1 cellular context compared by ENCODE assay signal in genomic region chr1:145985502-145986439, GRCh38.
A peak's percentile ranks its signal among the peaks of the same experiment; 100 is the strongest.
TF ChIP-seq lines count a peak whose summit lies in the region.

No MANE protein-coding gene starts in this region.

TF ChIP-seq in K562, 482 proteins besides CTCF, POLR2A, EP300 and RAD21 (continued from another document and continues in another):
- no peak for TF ChIP-seq ATF3 (IDR thresholded peaks at IDR 0.05)
- no peak for TF ChIP-seq ATF3 (CRISPR knock-in tag; conservative IDR thresholded peaks at IDR 0.05)
- no peak for TF ChIP-seq ZNF134 (CRISPR knock-in tag; conservative IDR thresholded peaks at IDR 0.05)
- no peak for TF ChIP-seq NR2C2 (CRISPR knock-in tag; IDR thresholded peaks at IDR 0.05)
- peak; percentile 61 for TF ChIP-seq NR2C2 (tag; IDR thresholded peaks at IDR 0.05)
- peak; percentile 39; the same call in 1 of the 2 replicates for TF ChIP-seq HDGF (IDR thresholded peaks at IDR 0.05)
- TF ChIP-seq JUN (IDR thresholded peaks at IDR 0.05; ENCODE audit: borderline replicate concordance, low read depth, low read length) = no peak
- no peak for TF ChIP-seq JUN (CRISPR knock-in tag; IDR thresholded peaks at IDR 0.05; ENCODE audit: borderline replicate concordance)
- TF ChIP-seq THRB (CRISPR knock-in tag; conservative IDR thresholded peaks at IDR 0.05) = no peak
- 0 out of 2 replicates have a peak, but pooled peaks have one; percentile 41 for TF ChIP-seq ZNF76 (CRISPR knock-in tag; IDR thresholded peaks at IDR 0.05; ENCODE audit: borderline replicate concordance)
- no peak for TF ChIP-seq ELK3 (CRISPR knock-in tag; IDR thresholded peaks at IDR 0.05)
- no peak for TF ChIP-seq ZNF780A (CRISPR knock-in tag; IDR thresholded peaks at IDR 0.05)
- TF ChIP-seq RFX5 (IDR thresholded peaks at IDR 0.05; ENCODE audit: low read depth, low read length) = no peak
- no peak for TF ChIP-seq ZNF184 (CRISPR knock-in tag; IDR thresholded peaks at IDR 0.05)
- no peak for TF ChIP-seq PBX2 (CRISPR knock-in tag; IDR thresholded peaks at IDR 0.05; ENCODE audit: low read depth)
- 0 out of 2 replicates have a peak, but pooled peaks have one; percentile 33 for TF ChIP-seq PBX2 (tag; conservative IDR thresholded peaks at IDR 0.05; ENCODE audit: low read depth)
- TF ChIP-seq ESRRA (IDR thresholded peaks at IDR 0.05; ENCODE audit: borderline replicate concordance, low read depth) = 0 out of 2 replicates have a peak, but pooled peaks have one; percentile 11
- peak; percentile 54 for TF ChIP-seq LCOR (CRISPR knock-in tag; IDR thresholded peaks at IDR 0.05)
- peak; percentile 87 to 97; a peak in 3 of 4 replicates for TF ChIP-seq SRF (CRISPR knock-in tag; IDR thresholded peaks at IDR 0.05)
- no peak for TF ChIP-seq CBFA2T2 (conservative IDR thresholded peaks at IDR 0.05)
- TF ChIP-seq ZNF766 (CRISPR knock-in tag; conservative IDR thresholded peaks at IDR 0.05) = 0 out of 2 replicates have a peak, but pooled peaks have one; percentile 30
- TF ChIP-seq BRF2 (IDR thresholded peaks at IDR 0.05; ENCODE audit: borderline replicate concordance, insufficient read depth, insufficient read length) = no peak
- no peak for TF ChIP-seq MBD2 (IDR thresholded peaks at IDR 0.05; ENCODE audit: borderline replicate concordance, low read depth)
- 0 out of 2 replicates have a peak, but pooled peaks have one; percentile 7 for TF ChIP-seq GTF2E2 (tag; IDR thresholded peaks at IDR 0.05)
- 0 out of 2 replicates have a peak, but pooled peaks have one; percentile 13 for TF ChIP-seq RBFOX2 (IDR thresholded peaks at IDR 0.05; ENCODE audit: low read depth, low read length)
- peak; percentile 29; the same call in 1 of the 2 replicates for TF ChIP-seq E2F3 (CRISPR knock-in tag; IDR thresholded peaks at IDR 0.05)
- no peak for TF ChIP-seq HNRNPLL (IDR thresholded peaks at IDR 0.05; ENCODE audit: low read depth, low read length, poor library complexity, severe bottlenecking)
- no peak for TF ChIP-seq ZNF121 (CRISPR knock-in tag; conservative IDR thresholded peaks at IDR 0.05)
- peak; percentile 66; the same call in 1 of the 2 replicates for TF ChIP-seq ZBTB17 (CRISPR knock-in tag; IDR thresholded peaks at IDR 0.05)
- 0 out of 2 replicates have a peak, but pooled peaks have one; percentile 9 for TF ChIP-seq SMARCA4 (IDR thresholded peaks at IDR 0.05)
- no peak for TF ChIP-seq ZNF431 (CRISPR knock-in tag; IDR thresholded peaks at IDR 0.05)
- TF ChIP-seq ZBTB1 (CRISPR knock-in tag; IDR thresholded peaks at IDR 0.05; ENCODE audit: borderline replicate concordance, low read depth) = 0 out of 2 replicates have a peak, but pooled peaks have one; percentile 45
- TF ChIP-seq ZNF395 (CRISPR knock-in tag; IDR thresholded peaks at IDR 0.05) = peak; percentile 74; the same call in 1 of the 2 replicates
- peak in 1 of 2 experiments; percentile 24; a peak in 1 of 4 replicates for TF ChIP-seq MAZ (CRISPR knock-in tag; conservative IDR thresholded peaks at IDR 0.05 in 1 of 2, IDR thresholded peaks at IDR 0.05 in 1 of 2)
- TF ChIP-seq TCF3 (CRISPR knock-in tag; IDR thresholded peaks at IDR 0.05) = 0 out of 2 replicates have a peak, but pooled peaks have one; percentile 27
- TF ChIP-seq SMC3 (conservative IDR thresholded peaks at IDR 0.05; ENCODE audit: insufficient read depth, low read depth, low read length) = no peak
- TF ChIP-seq BCOR (IDR thresholded peaks at IDR 0.05) = 0 out of 2 replicates have a peak, but pooled peaks have one; percentile 4
- peak; percentile 57 for TF ChIP-seq RFX1 (IDR thresholded peaks at IDR 0.05)
- TF ChIP-seq KLF10 (CRISPR knock-in tag; IDR thresholded peaks at IDR 0.05) = no peak
- peak; percentile 82 for TF ChIP-seq CEBPG (CRISPR knock-in tag; IDR thresholded peaks at IDR 0.05)
- TF ChIP-seq CEBPG (tag; conservative IDR thresholded peaks at IDR 0.05 in 1 of 2, IDR thresholded peaks at IDR 0.05 in 1 of 2) = peak; percentile 84 to 92
- TF ChIP-seq NR0B1 (IDR thresholded peaks at IDR 0.05; ENCODE audit: partially characterized antibody) = no peak
- TF ChIP-seq MEF2A (IDR thresholded peaks at IDR 0.05; ENCODE audit: control insufficient read depth, low read depth, low read length) = peak; percentile 39; the same call in 1 of the 2 replicates
- TF ChIP-seq HIVEP1 (CRISPR knock-in tag; IDR thresholded peaks at IDR 0.05) = 0 out of 2 replicates have a peak, but pooled peaks have one; percentile 5
- TF ChIP-seq ATF7 (IDR thresholded peaks at IDR 0.05) = 0 out of 2 replicates have a peak, but pooled peaks have one; percentile 23
- peak; percentile 36 for TF ChIP-seq ARID1B (IDR thresholded peaks at IDR 0.05)
- TF ChIP-seq ZNF398 (CRISPR knock-in tag; IDR thresholded peaks at IDR 0.05) = no peak
- TF ChIP-seq CEBPB (tag; IDR thresholded peaks at IDR 0.05) = peak; percentile 96
- TF ChIP-seq HDAC1 (IDR thresholded peaks at IDR 0.05) = peak in 1 of 2 experiments; percentile 47; a peak in 2 of 4 replicates
- TF ChIP-seq ELF4 (CRISPR knock-in tag; IDR thresholded peaks at IDR 0.05) = peak; percentile 86
- no peak for TF ChIP-seq ERF (CRISPR knock-in tag; IDR thresholded peaks at IDR 0.05)
- no peak for TF ChIP-seq ZHX1 (conservative IDR thresholded peaks at IDR 0.05; ENCODE audit: low read length)
- no peak for TF ChIP-seq ZBTB33 (CRISPR knock-in tag; IDR thresholded peaks at IDR 0.05)
